In genomic region chr19:2963122-2963521, GRCh38 we compare ENCODE assay signal across 36 cellular contexts.
"Had no signal": no experiment of that assay in that cellular context is flagged by ENCODE, and none has a peak within 500 bp of the region (broad histone marks: within the 10 kb centered on the region; RNA-seq: fewer than 3 reads in every experiment).

No MANE protein-coding gene starts in this region.

- H3K9me3 Mint-ChIP-seq: activated CD4-positive, alpha-beta memory T cell treated with anti-CD3 and anti-CD28 coated beads, Interleukin-2, amount 10 ng/mL, durations not matched to agents 7 days and 5 days; activated CD4-positive, alpha-beta T cell treated with anti-CD3 and anti-CD28 coated beads, Interleukin-2, amount 10 ng/mL, durations not matched to agents 7 days and 5 days; activated naive CD4-positive, alpha-beta T cell treated with anti-CD3 and anti-CD28 coated beads, Interleukin-2, amount 10 ng/mL, durations not matched to agents 7 days and 5 days; activated naive CD4-positive, alpha-beta T cell treated with anti-CD3 and anti-CD28 coated beads, Interleukin-2, amount 50 U/mL, for 24 hours; activated T-cell treated with anti-CD3 and anti-CD28 coated beads, Interleukin-2, amount 50 U/mL, for 24 hours; activated T-helper 2 cell treated with anti-CD3 and anti-CD28 coated beads, Interferon-gamma antibody, Interleukin-2, Interleukin-4, amounts not matched to agents 10 μg/mL and 5 μg/mL and 100 μg/mL, durations not matched to agents 14 hours and 24 hours and 36 hours; central memory CD8-positive, alpha-beta T cell; T-cell; T-helper 2 cell treated with Interferon-gamma antibody and Interleukin-4, amounts not matched to agents 5 μg/mL and 100 μg/mL, for 36 hours had no signal

- H3K36me3 ChIP-seq: adrenal gland, brain microvascular endothelial cell, breast epithelium had no signal

- H3K4me3 Mint-ChIP-seq: activated CD4-positive, alpha-beta memory T cell treated with anti-CD3 and anti-CD28 coated beads, Interleukin-2, amount 10 ng/mL, durations not matched to agents 7 days and 5 days; activated CD4-positive, alpha-beta T cell treated with anti-CD3 and anti-CD28 coated beads for 36 hours; activated CD4-positive, alpha-beta T cell treated with anti-CD3 and anti-CD28 coated beads, Interleukin-2, amount 10 ng/mL, durations not matched to agents 7 days and 5 days; activated CD8-positive, alpha-beta memory T cell treated with anti-CD3 and anti-CD28 coated beads, Interleukin-2, amount 10 ng/mL, durations not matched to agents 7 days and 5 days; activated CD8-positive, alpha-beta T cell treated with anti-CD3 and anti-CD28 coated beads, Interleukin-2, amount 10 ng/mL, durations not matched to agents 7 days and 5 days; activated naive CD4-positive, alpha-beta T cell treated with anti-CD3 and anti-CD28 coated beads, Interleukin-2, amount 10 ng/mL, durations not matched to agents 7 days and 5 days; activated naive CD4-positive, alpha-beta T cell treated with anti-CD3 and anti-CD28 coated beads, Interleukin-2, amount 50 U/mL, for 24 hours; activated naive CD8-positive, alpha-beta T cell; activated T-cell treated with anti-CD3 and anti-CD28 coated beads, Interleukin-2, amount 50 U/mL, for 24 hours; central memory CD8-positive, alpha-beta T cell; T-cell; T-helper 2 cell treated with Interferon-gamma antibody and Interleukin-4, amounts not matched to agents 5 μg/mL and 100 μg/mL, for 36 hours had no signal

- DNase-seq: activated CD4-positive, alpha-beta memory T cell treated with anti-CD3 and anti-CD28 coated beads, Interleukin-2, amount 10 ng/mL, durations not matched to agents 7 days and 5 days; activated CD4-positive, alpha-beta T cell treated with anti-CD3 and anti-CD28 coated beads for 1 hour; activated CD4-positive, alpha-beta T cell treated with anti-CD3 and anti-CD28 coated beads for 36 hours; activated CD4-positive, alpha-beta T cell treated with anti-CD3 and anti-CD28 coated beads for 48 hours; activated CD4-positive, alpha-beta T cell treated with anti-CD3 and anti-CD28 coated beads, Interleukin-2, amount 10 ng/mL, durations not matched to agents 7 days and 5 days; activated CD4-positive, alpha-beta T cell treated with anti-CD3 and anti-CD28 coated beads, Interleukin-2, amount 50 U/mL, for 48 hours; activated CD4-positive, CD25-positive, alpha-beta regulatory T cell; activated CD8-positive, alpha-beta memory T cell treated with anti-CD3 and anti-CD28 coated beads for 24 hours; activated CD8-positive, alpha-beta memory T cell treated with anti-CD3 and anti-CD28 coated beads, Interleukin-2, amount 10 ng/mL, durations not matched to agents 7 days and 5 days; activated CD8-positive, alpha-beta memory T cell treated with anti-CD3 and anti-CD28 coated beads, Interleukin-2, amount 50 U/mL, for 48 hours; activated CD8-positive, alpha-beta T cell treated with anti-CD3 and anti-CD28 coated beads, Interleukin-2, amount 10 ng/mL, durations not matched to agents 7 days and 5 days; activated effector memory CD4-positive, alpha-beta T cell treated with Interleukin-2 at 50 U/mL for 16 hours; activated gamma-delta T cell; activated naive CD4-positive, alpha-beta T cell treated with anti-CD3 and anti-CD28 coated beads, Interleukin-2, amount 10 ng/mL, durations not matched to agents 7 days and 5 days; activated naive CD4-positive, alpha-beta T cell treated with Interleukin-2 at 50 U/mL for 16 hours; activated T-cell treated with anti-CD3 and anti-CD28 coated beads, Interleukin-2, amount 50 U/mL, for 24 hours; activated T-cell treated with anti-CD3 and anti-CD28 coated beads, Interleukin-2, amount 50 U/mL, for 48 hours; adrenal gland; amniotic stem cell; aorta; body of pancreas; brain microvascular endothelial cell; cerebellar nuclear complex; T-cell; T-helper 2 cell; T-helper 9 cell had no signal

- H3K36me3 Mint-ChIP-seq: activated CD8-positive, alpha-beta memory T cell treated with anti-CD3 and anti-CD28 coated beads, Interleukin-2, amount 10 ng/mL, durations not matched to agents 7 days and 5 days; activated naive CD4-positive, alpha-beta T cell treated with anti-CD3 and anti-CD28 coated beads, Interleukin-2, amount 10 ng/mL, durations not matched to agents 7 days and 5 days; T-cell had no signal

- FAIRE-seq: astrocyte, TTC549 had no signal

- H3K27me3 ChIP-seq: adrenal gland, body of pancreas, brain microvascular endothelial cell, breast epithelium had no signal

- H3K4me1 ChIP-seq: breast epithelium had no signal

- H3K9me3 ChIP-seq: adrenal gland, body of pancreas, breast epithelium had no signal

- ATAC-seq: activated CD4-positive, alpha-beta T cell treated with anti-CD3 and anti-CD28 coated beads for 36 hours; activated CD4-positive, CD25-positive, alpha-beta regulatory T cell treated with anti-CD3 and anti-CD28 coated beads, Interleukin-2, amount 50 U/mL, for 24 hours; activated CD8-positive, alpha-beta memory T cell treated with anti-CD3 and anti-CD28 coated beads, Interleukin-2, amount 10 ng/mL, durations not matched to agents 7 days and 5 days; body of pancreas had no signal

- H3K27ac ChIP-seq: adrenal gland, brain microvascular endothelial cell, breast epithelium, VCaP had no signal

- H3K27me3 Mint-ChIP-seq: activated CD4-positive, alpha-beta memory T cell treated with anti-CD3 and anti-CD28 coated beads, Interleukin-2, amount 10 ng/mL, durations not matched to agents 7 days and 5 days; activated CD4-positive, alpha-beta T cell treated with anti-CD3 and anti-CD28 coated beads for 36 hours; activated CD4-positive, alpha-beta T cell treated with anti-CD3 and anti-CD28 coated beads, Interleukin-2, amount 10 ng/mL, durations not matched to agents 7 days and 5 days; activated CD8-positive, alpha-beta memory T cell treated with anti-CD3 and anti-CD28 coated beads, Interleukin-2, amount 10 ng/mL, durations not matched to agents 7 days and 5 days; activated naive CD4-positive, alpha-beta T cell treated with anti-CD3 and anti-CD28 coated beads, Interleukin-2, amount 50 U/mL, for 24 hours; activated naive CD8-positive, alpha-beta T cell; activated T-cell treated with anti-CD3 and anti-CD28 coated beads, Interleukin-2, amount 50 U/mL, for 24 hours; central memory CD8-positive, alpha-beta T cell; T-cell had no signal

- H3K4me3 ChIP-seq: adrenal gland, body of pancreas, breast epithelium had no signal

- H3K27ac Mint-ChIP-seq: activated CD4-positive, alpha-beta memory T cell treated with anti-CD3 and anti-CD28 coated beads, Interleukin-2, amount 10 ng/mL, durations not matched to agents 7 days and 5 days; activated CD4-positive, alpha-beta T cell treated with anti-CD3 and anti-CD28 coated beads for 36 hours; activated CD4-positive, alpha-beta T cell treated with anti-CD3 and anti-CD28 coated beads, Interleukin-2, amount 10 ng/mL, durations not matched to agents 7 days and 5 days; activated CD8-positive, alpha-beta memory T cell treated with anti-CD3 and anti-CD28 coated beads, Interleukin-2, amount 10 ng/mL, durations not matched to agents 7 days and 5 days; activated CD8-positive, alpha-beta T cell treated with anti-CD3 and anti-CD28 coated beads, Interleukin-2, amount 10 ng/mL, durations not matched to agents 7 days and 5 days; activated naive CD4-positive, alpha-beta T cell treated with anti-CD3 and anti-CD28 coated beads, Interleukin-2, amount 10 ng/mL, durations not matched to agents 7 days and 5 days; activated naive CD8-positive, alpha-beta T cell; activated T-cell treated with anti-CD3 and anti-CD28 coated beads, Interleukin-2, amount 50 U/mL, for 24 hours; activated T-helper 2 cell treated with anti-CD3 and anti-CD28 coated beads, Interferon-gamma antibody, Interleukin-2, Interleukin-4, amounts not matched to agents 10 μg/mL and 5 μg/mL and 100 μg/mL, durations not matched to agents 14 hours and 24 hours and 36 hours; T-cell; T-helper 2 cell treated with Interferon-gamma antibody and Interleukin-4, amounts not matched to agents 5 μg/mL and 100 μg/mL, for 36 hours had no signal
